11 cellular contexts compared by ENCODE assay signal in the genomic region with DNA sequence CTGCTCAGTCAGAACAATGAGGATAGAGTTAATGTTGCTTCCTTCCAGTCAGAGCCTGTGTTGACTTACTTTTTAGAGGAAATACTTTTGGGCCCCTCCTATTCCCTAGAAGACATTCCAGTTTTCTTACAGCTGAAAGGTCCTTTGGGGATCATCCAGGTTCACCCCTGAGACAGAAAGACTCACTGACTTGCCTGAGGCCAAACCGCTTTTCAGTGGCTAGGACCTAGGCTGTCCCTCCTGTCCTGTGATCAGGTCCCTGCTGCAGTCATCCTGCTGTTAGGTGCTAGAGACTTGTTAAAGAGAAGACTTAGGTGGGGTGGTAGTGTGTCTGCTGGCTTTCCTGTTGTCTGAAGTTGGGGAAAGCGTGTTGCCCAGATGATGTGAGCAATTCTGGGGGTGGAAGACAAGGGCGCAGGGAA. TPM values are rescaled to one million over a fixed set of nuclear protein-coding genes. Genes with fewer than 3 reads are reported as not detected.
A peak's percentile ranks its signal among the peaks of the same experiment; 100 is the strongest.
DNase-seq lines count a peak whose midpoint lies in the region; ATAC-seq lines count a peak whose summit lies in the region.
"Had no signal": no experiment of that assay in that cellular context is flagged by ENCODE, and none has a peak within 500 bp of the region (broad histone marks: within the 10 kb centered on the region; RNA-seq: fewer than 3 reads in every experiment).

No MANE protein-coding gene starts in this region.

- no peak overlapping the region for H3K4me3 ChIP-seq in right cardiac atrium (ENCODE audit: low read length)

- peak overlapping the region; percentile 46 for H3K27ac ChIP-seq in right cardiac atrium (ENCODE audit: low read length)

- peak overlapping the region; percentile 62 for H3K27ac Mint-ChIP-seq in T-helper 1 cell treated with Interleukin-12 subunit alpha and Interleukin-12 subunit beta and Interleukin-4 antibody, amounts not matched to agents 30 μg/mL and 1 μg/mL, for 36 hours
- H3K27ac Mint-ChIP-seq in activated T-helper 1 cell treated with anti-CD3 and anti-CD28 coated beads, Interleukin-12 subunit alpha, Interleukin-12 subunit beta, Interleukin-2, Interleukin-4 antibody, amounts not matched to agents 30 ng/mL and 10 ng/mL and 1 ng/mL, durations not matched to agents 14 hours and 24 hours and 36 hours = peak overlapping the region; percentile 82
- H3K27ac Mint-ChIP-seq in stimulated activated effector memory CD8-positive, alpha-beta T cell treated with anti-CD3 and anti-CD28 coated beads, Interleukin-12 subunit alpha, Interleukin-12 subunit beta, amount 100 ng/mL, for 72 hours = peak overlapping the region; percentile 2

- DNase-seq in T-helper 1 cell = no peak
- no peak for DNase-seq in activated T-helper 1 cell treated with anti-CD3 and anti-CD28 coated beads, Interleukin-12 subunit alpha, Interleukin-12 subunit beta, Interleukin-2, Interleukin-4 antibody, amounts not matched to agents 30 ng/mL and 10 ng/mL and 1 ng/mL, durations not matched to agents 14 hours and 24 hours and 36 hours (ENCODE audit: low spot score)
- DNase-seq in right cardiac atrium = no peak
- DNase-seq in stimulated activated effector memory CD8-positive, alpha-beta T cell treated with anti-CD3 and anti-CD28 coated beads, Interleukin-12 subunit alpha, Interleukin-12 subunit beta, amount 100 ng/mL, for 72 hours (ENCODE audit: low spot score in 2 of 2) = no peak
- DNase-seq: cortex of kidney, midbrain, NCI-H187 treated with DMSO at 0.1 percent for 48 hours had no signal

- intact Hi-C loops in activated T-helper 1 cell treated with anti-CD3 and anti-CD28 coated beads, Interleukin-12 subunit alpha, Interleukin-12 subunit beta, Interleukin-2, Interleukin-4 antibody, amounts not matched to agents 30 ng/mL and 10 ng/mL and 1 ng/mL, durations not matched to agents 14 hours and 24 hours and 36 hours (cut with micrococcal nuclease) = no loop called here
- intact Hi-C loops in right cardiac atrium (cut with DNase I) = no loop called here

- peaks cover 12% of the 10 kb centered on the region for H3K36me3 Mint-ChIP-seq in T-helper 1 cell treated with Interleukin-12 subunit alpha and Interleukin-12 subunit beta and Interleukin-4 antibody, amounts not matched to agents 30 μg/mL and 1 μg/mL, for 36 hours (ENCODE audit: low read depth)
- peaks cover 36% of the 10 kb centered on the region for H3K36me3 Mint-ChIP-seq in activated T-helper 1 cell treated with anti-CD3 and anti-CD28 coated beads, Interleukin-12 subunit alpha, Interleukin-12 subunit beta, Interleukin-2, Interleukin-4 antibody, amounts not matched to agents 30 ng/mL and 10 ng/mL and 1 ng/mL, durations not matched to agents 14 hours and 24 hours and 36 hours (ENCODE audit: low read depth)
- H3K36me3 Mint-ChIP-seq in stimulated activated effector memory CD8-positive, alpha-beta T cell treated with anti-CD3 and anti-CD28 coated beads, Interleukin-12 subunit alpha, Interleukin-12 subunit beta, amount 100 ng/mL, for 72 hours = peaks cover 43% of the 10 kb centered on the region

- no peaks in the 10 kb centered on the region for H3K27me3 Mint-ChIP-seq in T-helper 1 cell treated with Interleukin-12 subunit alpha and Interleukin-12 subunit beta and Interleukin-4 antibody, amounts not matched to agents 30 μg/mL and 1 μg/mL, for 36 hours (ENCODE audit: low read depth)
- H3K27me3 Mint-ChIP-seq in activated T-helper 1 cell treated with anti-CD3 and anti-CD28 coated beads, Interleukin-12 subunit alpha, Interleukin-12 subunit beta, Interleukin-2, Interleukin-4 antibody, amounts not matched to agents 30 ng/mL and 10 ng/mL and 1 ng/mL, durations not matched to agents 14 hours and 24 hours and 36 hours (ENCODE audit: insufficient read depth) = no peaks in the 10 kb centered on the region

- H3K9me3 Mint-ChIP-seq in T-helper 1 cell treated with Interleukin-12 subunit alpha and Interleukin-12 subunit beta and Interleukin-4 antibody, amounts not matched to agents 30 μg/mL and 1 μg/mL, for 36 hours = no peaks in the 10 kb centered on the region
- no peaks in the 10 kb centered on the region for H3K9me3 Mint-ChIP-seq in activated T-helper 1 cell treated with anti-CD3 and anti-CD28 coated beads, Interleukin-12 subunit alpha, Interleukin-12 subunit beta, Interleukin-2, Interleukin-4 antibody, amounts not matched to agents 30 ng/mL and 10 ng/mL and 1 ng/mL, durations not matched to agents 14 hours and 24 hours and 36 hours
- H3K9me3 Mint-ChIP-seq in stimulated activated effector memory CD8-positive, alpha-beta T cell treated with anti-CD3 and anti-CD28 coated beads, Interleukin-12 subunit alpha, Interleukin-12 subunit beta, amount 100 ng/mL, for 72 hours = no peaks in the 10 kb centered on the region

- ATAC-seq in right cardiac atrium (peak in 1 of 2 donors; percentile 68), GM19452 (IDR thresholded peaks at IDR 0.05; ENCODE audit: unreplicated experiment) (no peak), GM18498 (IDR thresholded peaks at IDR 0.05; ENCODE audit: unreplicated experiment) (no peak), HG03135 (IDR thresholded peaks at IDR 0.05; ENCODE audit: unreplicated experiment) (no peak)
- ATAC-seq in stimulated activated effector memory CD8-positive, alpha-beta T cell treated with anti-CD3 and anti-CD28 coated beads, Interleukin-12 subunit alpha, Interleukin-12 subunit beta, amount 100 ng/mL, for 72 hours = peak; percentile 38

- 72% methylated on average over 3 of the region's 3 CpGs for WGBS in right cardiac atrium

- H3K4me3 Mint-ChIP-seq in T-helper 1 cell treated with Interleukin-12 subunit alpha and Interleukin-12 subunit beta and Interleukin-4 antibody, amounts not matched to agents 30 μg/mL and 1 μg/mL, for 36 hours = peak overlapping the region; percentile 9
- peak overlapping the region; percentile 37 for H3K4me3 Mint-ChIP-seq in activated T-helper 1 cell treated with anti-CD3 and anti-CD28 coated beads, Interleukin-12 subunit alpha, Interleukin-12 subunit beta, Interleukin-2, Interleukin-4 antibody, amounts not matched to agents 30 ng/mL and 10 ng/mL and 1 ng/mL, durations not matched to agents 14 hours and 24 hours and 36 hours
- H3K4me3 Mint-ChIP-seq in stimulated activated effector memory CD8-positive, alpha-beta T cell treated with anti-CD3 and anti-CD28 coated beads, Interleukin-12 subunit alpha, Interleukin-12 subunit beta, amount 100 ng/mL, for 72 hours = no peak overlapping the region

- no peaks in the 10 kb centered on the region for H3K27me3 ChIP-seq in right cardiac atrium (ENCODE audit: control insufficient read depth, insufficient read depth)

- peaks cover 23% of the 10 kb centered on the region for H3K4me1 ChIP-seq in right cardiac atrium (ENCODE audit: control insufficient read depth, insufficient read depth, low read length)

- peaks cover 72% of the 10 kb centered on the region for H3K4me1 Mint-ChIP-seq in T-helper 1 cell treated with Interleukin-12 subunit alpha and Interleukin-12 subunit beta and Interleukin-4 antibody, amounts not matched to agents 30 μg/mL and 1 μg/mL, for 36 hours (ENCODE audit: low read depth)
- H3K4me1 Mint-ChIP-seq in activated T-helper 1 cell treated with anti-CD3 and anti-CD28 coated beads, Interleukin-12 subunit alpha, Interleukin-12 subunit beta, Interleukin-2, Interleukin-4 antibody, amounts not matched to agents 30 ng/mL and 10 ng/mL and 1 ng/mL, durations not matched to agents 14 hours and 24 hours and 36 hours (ENCODE audit: low read depth) = peaks cover 88% of the 10 kb centered on the region
- peaks cover 90% of the 10 kb centered on the region for H3K4me1 Mint-ChIP-seq in stimulated activated effector memory CD8-positive, alpha-beta T cell treated with anti-CD3 and anti-CD28 coated beads, Interleukin-12 subunit alpha, Interleukin-12 subunit beta, amount 100 ng/mL, for 72 hours

- H3K9me3 ChIP-seq in right cardiac atrium (ENCODE audit: control insufficient read depth, low read length) = no peaks in the 10 kb centered on the region

RNA-seq across cellular contexts. Expression of a gene that starts 39.6 kb away (rescaled TPM):
- 91.3 and 94.3 TPM in 2 replicates for total RNA-seq in activated T-helper 1 cell treated with anti-CD3 and anti-CD28 coated beads, Interleukin-12 subunit alpha, Interleukin-12 subunit beta, Interleukin-2, Interleukin-4 antibody, amounts not matched to agents 30 ng/mL and 10 ng/mL and 1 ng/mL, durations not matched to agents 14 hours and 24 hours and 36 hours
- 10 to 100 TPM; 16.5 to 25.9 (median 22.1) TPM for total RNA-seq in right cardiac atrium
- polyA plus RNA-seq in right cardiac atrium = 9.1 TPM

Comparison
In these comparisons a context has a peak if more than half of its experiments do, and no peak if none do; other contexts are left out.
1. H3K27ac Mint-ChIP-seq: peak in every context shown above with its lines; median percentile 82 in activated T-helper 1 cell treated with anti-CD3 and anti-CD28 coated beads, Interleukin-12 subunit alpha, Interleukin-12 subunit beta, Interleukin-2, Interleukin-4 antibody, amounts not matched to agents 30 ng/mL and 10 ng/mL and 1 ng/mL, durations not matched to agents 14 hours and 24 hours and 36 hours; 62 in T-helper 1 cell treated with Interleukin-12 subunit alpha and Interleukin-12 subunit beta and Interleukin-4 antibody, amounts not matched to agents 30 μg/mL and 1 μg/mL, for 36 hours; 2 in stimulated activated effector memory CD8-positive, alpha-beta T cell treated with anti-CD3 and anti-CD28 coated beads, Interleukin-12 subunit alpha, Interleukin-12 subunit beta, amount 100 ng/mL, for 72 hours.